In the genomic region with DNA sequence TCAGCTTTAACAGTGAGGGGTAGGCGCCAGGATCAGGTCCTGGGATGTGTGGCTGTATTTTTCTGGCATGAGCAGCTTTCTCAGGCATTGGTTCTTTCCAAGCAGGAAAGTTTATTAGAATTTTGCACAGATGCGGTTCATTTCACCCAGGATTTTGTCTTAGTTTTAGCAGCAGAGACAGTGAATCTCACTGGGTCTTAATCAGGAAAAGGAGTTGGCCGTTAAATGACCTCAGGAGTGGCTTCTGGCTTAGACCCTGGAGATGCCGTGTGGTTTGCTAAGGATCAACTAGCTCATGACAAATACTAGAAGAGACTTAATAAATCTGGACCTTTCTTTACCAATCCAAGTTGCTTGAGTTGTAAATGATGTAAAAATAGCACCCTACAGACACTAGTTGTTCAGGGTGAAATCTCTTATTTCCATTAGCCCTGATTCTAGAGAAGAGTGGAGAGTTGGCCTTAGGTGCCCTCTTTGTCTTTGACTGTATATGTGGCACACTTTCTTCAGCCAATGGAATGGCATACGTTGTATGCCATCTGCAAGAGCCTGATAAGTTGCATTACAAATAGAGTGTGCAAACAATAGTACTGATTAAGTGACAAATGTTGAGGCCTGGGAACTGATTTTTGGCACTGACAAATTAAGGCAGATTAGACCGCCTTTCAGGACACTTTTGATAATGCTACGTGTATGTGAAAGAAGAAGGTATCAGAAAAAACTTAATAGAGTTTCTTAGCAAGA, we compare ENCODE assay signal across 18 cellular contexts. TPM values are rescaled to one million over a fixed set of nuclear protein-coding genes. Genes with fewer than 3 reads are reported as not detected.
A peak's percentile ranks its signal among the peaks of the same experiment; 100 is the strongest.
DNase-seq lines count a peak whose midpoint lies in the region; ATAC-seq, FAIRE-seq and TF ChIP-seq lines count a peak whose summit lies in the region.
"Had no signal": no experiment of that assay in that cellular context is flagged by ENCODE, and none has a peak within 500 bp of the region (broad histone marks: within the 10 kb centered on the region; RNA-seq: fewer than 3 reads in every experiment).

No MANE protein-coding gene starts in this region.

- peak; percentile 47 for DNase-seq in MG63
- peak; percentile 65 for DNase-seq in fibroblast of villous mesenchyme (ENCODE audit: low read depth)
- no peak for DNase-seq in sigmoid colon
- no peak for DNase-seq in HTR-8/SVneo (ENCODE audit: insufficient read length, low spot score)
- DNase-seq in stimulated activated CD4-positive, alpha-beta T cell treated with anti-CD3 and anti-CD28 coated beads, Interleukin-1b, Interleukin-23, amount 100 ng/mL, for 48 hours: no peak
- DNase-seq in SJCRH30: no peak
- DNase-seq: activated CD4-positive, alpha-beta T cell treated with anti-CD3 and anti-CD28 coated beads for 4 hours; activated naive CD8-positive, alpha-beta T cell treated with anti-CD3 and anti-CD28 coated beads, Interleukin-2, amount 50 U/mL, for 24 hours; activated T-cell treated with anti-CD3 and anti-CD28 coated beads, Interleukin-2, amount 50 U/mL, for 24 hours; CD4-positive, CD25-positive, alpha-beta regulatory T cell; cortex of kidney; lower lobe of right lung; ovary; stimulated activated CD4-positive, alpha-beta T cell treated with anti-CD3 and anti-CD28 coated beads, Interleukin-15, amount 100 ng/mL, for 24 hours had no signal

- ATAC-seq in HG02642 (IDR thresholded peaks at IDR 0.05; ENCODE audit: poor library complexity, unreplicated experiment): no peak
- ATAC-seq: activated naive CD8-positive, alpha-beta T cell treated with anti-CD3 and anti-CD28 coated beads, Interleukin-2, amount 50 U/mL, for 24 hours; esophagus mucosa; lower lobe of right lung had no signal

- peak overlapping the region; percentile 73 to 87 (median 83) for H3K4me2 ChIP-seq in BLaER1 treated with 17β-estradiol and CSF1 and Interleukin-3, amounts not matched to agents 10 nM and 100 nM

- H4K20me1 ChIP-seq in BLaER1 treated with 17β-estradiol and CSF1 and Interleukin-3, amounts not matched to agents 10 nM and 100 nM: peaks cover 14 to 98% (median 46%) of the 10 kb centered on the region in 11 experiments; a peak in 17 of 22 replicates

- TF ChIP-seq EP300 in sigmoid colon (IDR thresholded peaks at IDR 0.05): no peak

- H3K9me3 ChIP-seq in BLaER1 treated with 17β-estradiol and CSF1 and Interleukin-3, amounts not matched to agents 10 nM and 100 nM (replicated peaks in 1 of 11): no peaks in the 10 kb centered on the region
- no peaks in the 10 kb centered on the region for H3K9me3 ChIP-seq in MG63
- no peaks in the 10 kb centered on the region for H3K9me3 ChIP-seq in sigmoid colon
- no peaks in the 10 kb centered on the region for H3K9me3 ChIP-seq in SJCRH30 (replicated peaks)
- H3K9me3 ChIP-seq: lower lobe of right lung, ovary had no signal

- no peaks in the 10 kb centered on the region for H3K36me3 ChIP-seq in BLaER1 treated with 17β-estradiol and CSF1 and Interleukin-3, amounts not matched to agents 10 nM and 100 nM
- H3K36me3 ChIP-seq in MG63 (no peaks in the 10 kb centered on the region), sigmoid colon (no peaks in the 10 kb centered on the region), SJCRH30 (no peaks in the 10 kb centered on the region)
- H3K36me3 ChIP-seq: lower lobe of right lung, ovary had no signal

- peak overlapping the region in 6 of 11 experiments; percentile 14 to 71 (median 64); a peak in 8 of 22 replicates for H3K9ac ChIP-seq in BLaER1 treated with 17β-estradiol and CSF1 and Interleukin-3, amounts not matched to agents 10 nM and 100 nM

- intact Hi-C loops in sigmoid colon (cut with DNase I): no loop called here

- H3K27me3 ChIP-seq in BLaER1 treated with 17β-estradiol and CSF1 and Interleukin-3, amounts not matched to agents 10 nM and 100 nM: no peaks in the 10 kb centered on the region
- no peaks in the 10 kb centered on the region for H3K27me3 ChIP-seq in MG63
- H3K27me3 ChIP-seq in sigmoid colon: no peaks in the 10 kb centered on the region
- no peaks in the 10 kb centered on the region for H3K27me3 ChIP-seq in SJCRH30
- H3K27me3 ChIP-seq: ovary had no signal

- no peak for TF ChIP-seq POLR2A in sigmoid colon (IDR thresholded peaks at IDR 0.05)

- H3K4me1 ChIP-seq in BLaER1 treated with 17β-estradiol and CSF1 and Interleukin-3, amounts not matched to agents 10 nM and 100 nM: peaks cover 73 to 100% (median 96%) of the 10 kb centered on the region in 10 experiments
- H3K4me1 ChIP-seq in sigmoid colon (peaks cover 0 to 55% (median 43%) of the 10 kb centered on the region in 4 donors), SJCRH30 (0 out of 2 replicates have a peak, but pooled peaks cover 4% of the 10 kb centered on the region)

- peak overlapping the region in 9 of 11 experiments; percentile 23 to 76 (median 62); a peak in 18 of 22 replicates for H3K27ac ChIP-seq in BLaER1 treated with 17β-estradiol and CSF1 and Interleukin-3, amounts not matched to agents 10 nM and 100 nM
- H3K27ac ChIP-seq in sigmoid colon (peak overlapping the region in 3 of 4 donors; percentile 4 to 40 (median 29)), SJCRH30 (no peak overlapping the region)
- H3K27ac ChIP-seq: lower lobe of right lung, ovary had no signal

- 66 to 78% methylated on average over 7 of the region's 7 CpGs for WGBS in sigmoid colon, 2 donors

- H3K4me3 ChIP-seq in BLaER1 treated with 17β-estradiol and CSF1 and Interleukin-3, amounts not matched to agents 10 nM and 100 nM: no peak overlapping the region
- H3K4me3 ChIP-seq in MG63 (no peak overlapping the region), fibroblast of villous mesenchyme (ENCODE audit: low read depth, low read length) (no peak overlapping the region), sigmoid colon (no peak overlapping the region), SJCRH30 (no peak overlapping the region)
- H3K4me3 ChIP-seq: lower lobe of right lung, ovary had no signal

- TF ChIP-seq CTCF in fibroblast of villous mesenchyme (IDR thresholded peaks at IDR 0.05; ENCODE audit: insufficient read depth, low read depth, low read length) (no peak), sigmoid colon (IDR thresholded peaks at IDR 0.05) (no peak)

- no peak for FAIRE-seq in HTR-8/SVneo (lab: Jason Lieb, UNC)
- FAIRE-seq: urothelium cell line had no signal

RNA-seq across cellular contexts. Expression of gene LRCH1, which starts 34.0 kb away (rescaled TPM):
- 3.6 and 4.6 TPM in 2 replicates for total RNA-seq in MG63 (2014; rRNA removed; shearing (Covaris generic); ENCODE audit: low replicate concordance)
- total RNA-seq in fibroblast of villous mesenchyme (8.4 and 9.1 TPM in 2 replicates), sigmoid colon (10 to 100 TPM; 32.4 to 54.0 (median 40.7) TPM)
- polyA plus RNA-seq in sigmoid colon: 1 to 10 TPM; 4.2 to 8.4 (median 5.1) TPM
- 9.2 and 10.9 TPM in 2 replicates for total RNA-seq in SJCRH30 (2014; rRNA removed; shearing (Covaris generic))

Comparison
In these comparisons a context has a peak if more than half of its experiments do, and no peak if none do; other contexts are left out.
1. DNase-seq: peak in MG63 (single experiment) and fibroblast of villous mesenchyme (single experiment); none in sigmoid colon (single experiment), HTR-8/SVneo (single experiment), stimulated activated CD4-positive, alpha-beta T cell treated with anti-CD3 and anti-CD28 coated beads, Interleukin-1b, Interleukin-23, amount 100 ng/mL, for 48 hours (single experiment) and SJCRH30 (0 of 2).